ENCODE assay signal across 8 cellular contexts in the genomic region with DNA sequence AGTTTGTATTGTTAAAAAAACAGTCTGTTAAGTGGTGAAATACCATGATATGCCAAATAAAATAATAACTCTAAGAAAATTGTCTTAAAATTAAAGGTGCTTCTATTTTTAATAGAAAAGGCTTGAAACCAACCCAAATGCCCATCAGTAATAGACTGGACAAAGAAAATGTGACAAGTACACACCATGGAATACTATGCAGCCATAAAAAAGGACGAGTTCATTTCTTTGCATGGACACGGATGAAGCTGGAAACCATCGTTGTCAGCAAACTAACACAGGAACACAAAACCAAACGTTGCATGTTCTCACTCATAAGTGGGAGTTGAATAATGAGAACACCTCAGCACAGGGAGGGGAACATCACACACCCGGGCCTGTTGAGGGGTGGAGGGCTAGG. TPM values are rescaled to one million over a fixed set of nuclear protein-coding genes. Genes with fewer than 3 reads are reported as not detected.
"Had no signal": no experiment of that assay in that cellular context is flagged by ENCODE, and none has a peak within 500 bp of the region (broad histone marks: within the 10 kb centered on the region; RNA-seq: fewer than 3 reads in every experiment).

No MANE protein-coding gene starts in this region.

- H3K9ac ChIP-seq: KMS-11 had no signal

- ATAC-seq: HepG2 had no signal

- H3K27ac ChIP-seq: HL-60, KMS-11 had no signal

- H3K4me2 ChIP-seq: KMS-11 had no signal

- FAIRE-seq: HepG2, HTR-8/SVneo had no signal

- DNase-seq: IMR-90, KBM-7, KG1 had no signal

RNA-seq across cellular contexts. Expression of gene CNTNAP2, which starts 7.1 kb away (rescaled TPM):
- total RNA-seq: HT1080, IMR-90 had no signal
- polyA plus RNA-seq: IMR-90 had no signal
